In genomic region chr17:2368383-2368782, GRCh38 we compare ENCODE assay signal across 21 cellular contexts.
"Had no signal": no experiment of that assay in that cellular context is flagged by ENCODE, and none has a peak within 500 bp of the region (broad histone marks: within the 10 kb centered on the region; RNA-seq: fewer than 3 reads in every experiment).

No MANE protein-coding gene starts in this region.

- DNase-seq: activated CD4-positive, alpha-beta T cell treated with anti-CD3 and anti-CD28 coated beads, Interleukin-2, amount 50 U/mL, for 1 hour; activated CD8-positive, alpha-beta memory T cell treated with anti-CD3 and anti-CD28 coated beads, Interleukin-2, amount 50 U/mL, for 4 hours; activated effector memory CD4-positive, alpha-beta T cell treated with Interleukin-2 at 50 U/mL for 16 hours; activated naive CD4-positive, alpha-beta T cell treated with anti-CD3 and anti-CD28 coated beads, Interleukin-2, amount 50 U/mL, for 16 hours; activated T-cell treated with anti-CD3 and anti-CD28 coated beads, Interleukin-2, amount 50 U/mL, for 48 hours; aorta; brain microvascular endothelial cell; colonic mucosa; endodermal cell; head of caudate nucleus; immature natural killer cell; kidney glomerular epithelial cell; mesendoderm; spleen; stimulated activated CD8-positive, alpha-beta memory T cell treated with anti-CD3 and anti-CD28 coated beads, Interleukin-4, amount 100 ng/mL, for 48 hours; stimulated activated naive CD4-positive, alpha-beta T cell; T-cell; T-helper 9 cell; tibial artery had no signal

- H3K9me3 ChIP-seq: colonic mucosa, neutrophil, spleen, tibial artery had no signal

- H3K4me3 ChIP-seq: colonic mucosa, spleen, tibial artery had no signal

- H3K27ac ChIP-seq: brain microvascular endothelial cell, colonic mucosa, neutrophil, parathyroid adenoma, spleen, tibial artery had no signal

- H3K36me3 ChIP-seq: colonic mucosa had no signal

- H3K9ac ChIP-seq: parathyroid adenoma had no signal

- H3K4me1 ChIP-seq: colonic mucosa, parathyroid adenoma, tibial artery had no signal

- H3K27me3 ChIP-seq: brain microvascular endothelial cell, colonic mucosa, neutrophil, spleen, tibial artery had no signal
